1 cellular context compared by ENCODE assay signal in genomic region chr7:105012503-105013282, GRCh38.
A peak's percentile ranks its signal among the peaks of the same experiment; 100 is the strongest.
TF ChIP-seq lines count a peak whose summit lies in the region.

No MANE protein-coding gene starts in this region.

TF ChIP-seq in HepG2, 621 proteins besides CTCF, POLR2A, EP300 and RAD21 (continued from another document and continues in another):
- TF ChIP-seq ZBTB14 (CRISPR knock-in tag; IDR thresholded peaks at IDR 0.05) (no peak), IRF2 (CRISPR knock-in tag; IDR thresholded peaks at IDR 0.05) (peak; percentile 85), SRSF9 (IDR thresholded peaks at IDR 0.05; ENCODE audit: borderline replicate concordance, insufficient read depth, low read depth, low read length, poor library complexity, severe bottlenecking) (no peak), EHMT2 (IDR thresholded peaks at IDR 0.05; ENCODE audit: borderline replicate concordance, low read depth, low read length) (no peak), ZNF703 (CRISPR knock-in tag; IDR thresholded peaks at IDR 0.05; ENCODE audit: borderline replicate concordance) (no peak; the same call in 1 of the 2 replicates), RBFOX2 (IDR thresholded peaks at IDR 0.05; ENCODE audit: low read depth, low read length) (peak; percentile 97), RFXAP (CRISPR knock-in tag; IDR thresholded peaks at IDR 0.05; ENCODE audit: borderline replicate concordance) (peak; percentile 96), ZNF260 (CRISPR knock-in tag; IDR thresholded peaks at IDR 0.05; ENCODE audit: borderline replicate concordance, low read depth) (no peak), ZBTB40 (IDR thresholded peaks at IDR 0.05) (no peak), ZBTB40 (CRISPR knock-in tag; IDR thresholded peaks at IDR 0.05) (peak; percentile 68), CHD2 (IDR thresholded peaks at IDR 0.05; ENCODE audit: low read depth, low read length) (peak; percentile 35; the same call in 1 of the 2 replicates), KLF6 (CRISPR knock-in tag; IDR thresholded peaks at IDR 0.05) (peak; percentile 92), NR2C2 (CRISPR knock-in tag; IDR thresholded peaks at IDR 0.05; ENCODE audit: borderline replicate concordance) (peak; percentile 70), KDM3A (CRISPR knock-in tag; IDR thresholded peaks at IDR 0.05; ENCODE audit: low read depth) (peak; percentile 78), ZNF296 (CRISPR knock-in tag; conservative IDR thresholded peaks at IDR 0.05) (peak; percentile 28; the same call in 1 of the 2 replicates), ZNF678 (CRISPR knock-in tag; IDR thresholded peaks at IDR 0.05) (no peak), ZFP37 (CRISPR knock-in tag; IDR thresholded peaks at IDR 0.05; ENCODE audit: borderline replicate concordance) (peak; percentile 79), ZSCAN9 (CRISPR knock-in tag; IDR thresholded peaks at IDR 0.05; ENCODE audit: borderline replicate concordance) (no peak), MXD1 (CRISPR knock-in tag; IDR thresholded peaks at IDR 0.05) (0 out of 2 replicates have a peak, but pooled peaks have one; percentile 22), JDP2 (CRISPR knock-in tag; IDR thresholded peaks at IDR 0.05; ENCODE audit: borderline replicate concordance) (no peak), MLX (CRISPR knock-in tag; IDR thresholded peaks at IDR 0.05) (peak; percentile 73), ZHX2 (IDR thresholded peaks at IDR 0.05; ENCODE audit: low read depth) (no peak; the same call in 1 of the 2 replicates), ZHX2 (CRISPR knock-in tag; IDR thresholded peaks at IDR 0.05; ENCODE audit: borderline replicate concordance) (0 out of 2 replicates have a peak, but pooled peaks have one; percentile 21), FOXJ3 (CRISPR knock-in tag; IDR thresholded peaks at IDR 0.05; ENCODE audit: borderline replicate concordance) (peak; percentile 17), CBFB (CRISPR knock-in tag; IDR thresholded peaks at IDR 0.05) (peak; percentile 98), THAP7 (CRISPR knock-in tag; IDR thresholded peaks at IDR 0.05) (0 out of 2 replicates have a peak, but pooled peaks have one; percentile 52), SRSF4 (IDR thresholded peaks at IDR 0.05; ENCODE audit: low read depth, low read length, poor library complexity, severe bottlenecking) (no peak), IRX3 (CRISPR knock-in tag; IDR thresholded peaks at IDR 0.05; ENCODE audit: borderline replicate concordance, low read depth) (0 out of 2 replicates have a peak, but pooled peaks have one; percentile 35), ETV6 (CRISPR knock-in tag; conservative IDR thresholded peaks at IDR 0.05) (0 out of 2 replicates have a peak, but pooled peaks have one; percentile 41), SETDB1 (CRISPR knock-in tag; IDR thresholded peaks at IDR 0.05; ENCODE audit: borderline replicate concordance) (no peak), PTBP1 (IDR thresholded peaks at IDR 0.05; ENCODE audit: low read depth, low read length, poor library complexity, severe bottlenecking) (no peak), MIER3 (CRISPR knock-in tag; IDR thresholded peaks at IDR 0.05; ENCODE audit: borderline replicate concordance) (peak; percentile 89; the same call in 1 of the 2 replicates), ZNF746 (CRISPR knock-in tag; IDR thresholded peaks at IDR 0.05) (peak; percentile 85), REXO4 (CRISPR knock-in tag; IDR thresholded peaks at IDR 0.05; ENCODE audit: borderline replicate concordance) (0 out of 2 replicates have a peak, but pooled peaks have one; percentile 29), ZNF619 (CRISPR knock-in tag; IDR thresholded peaks at IDR 0.05) (no peak), YEATS4 (CRISPR knock-in tag; IDR thresholded peaks at IDR 0.05; ENCODE audit: borderline replicate concordance) (peak; percentile 100), ZNF878 (CRISPR knock-in tag; IDR thresholded peaks at IDR 0.05) (peak; percentile 94; the same call in 1 of the 2 replicates)
